In genomic region chr2:5330961-5331360, GRCh38 we compare ENCODE assay signal across 14 cellular contexts.
DNase-seq lines count a peak whose midpoint lies in the region; ATAC-seq, FAIRE-seq and TF ChIP-seq lines count a peak whose summit lies in the region.
"Had no signal": no experiment of that assay in that cellular context is flagged by ENCODE, and none has a peak within 500 bp of the region (broad histone marks: within the 10 kb centered on the region; RNA-seq: fewer than 3 reads in every experiment).

No MANE protein-coding gene starts in this region.

- no peak overlapping the region for H4K8ac ChIP-seq in mesenchymal stem cell (ENCODE audit: low read length)

- no peak overlapping the region for H3K27ac Mint-ChIP-seq in activated CD4-positive, alpha-beta memory T cell treated with anti-CD3 and anti-CD28 coated beads for 36 hours
- H3K27ac Mint-ChIP-seq: CD4-positive, alpha-beta T cell; IgD-negative memory B cell had no signal

- H2BK120ac ChIP-seq in mesenchymal stem cell (ENCODE audit: low read depth, low read length) = no peak overlapping the region

- H3K9me3 ChIP-seq in mesenchymal stem cell (ENCODE audit: control insufficient read depth, low read length) = peaks cover 4% of the 10 kb centered on the region

- H3K36me3 ChIP-seq in bronchial epithelial cell (ENCODE audit: control insufficient read depth, insufficient read depth, low read length) = no peaks in the 10 kb centered on the region
- no peaks in the 10 kb centered on the region for H3K36me3 ChIP-seq in mesenchymal stem cell (ENCODE audit: control insufficient read depth in 1 of 2, insufficient read depth in 2 of 2, low read depth in 1 of 2, low read length in 2 of 2)

- no peak overlapping the region for H3K14ac ChIP-seq in mesenchymal stem cell (ENCODE audit: low read length in 2 of 2)

- no peak overlapping the region for H3K23ac ChIP-seq in mesenchymal stem cell (ENCODE audit: low read length in 2 of 2)

- H3K27me3 ChIP-seq in bronchial epithelial cell (ENCODE audit: control insufficient read depth, insufficient read depth, low read length) (no peaks in the 10 kb centered on the region), mesenchymal stem cell (ENCODE audit: control insufficient read depth in 1 of 2, insufficient read depth in 1 of 2, low read length in 2 of 2) (no peaks in the 10 kb centered on the region)

- in situ Hi-C loops in ACHN (cut with HindIII; ENCODE audit: low pct_ligation_motif_present, low pct_unique_long_range_greater_than_20kb, low sequenced_read_pairs) = no loop called here

- H3K9me3 Mint-ChIP-seq in activated CD4-positive, alpha-beta memory T cell treated with anti-CD3 and anti-CD28 coated beads for 36 hours = no peaks in the 10 kb centered on the region
- H3K9me3 Mint-ChIP-seq: CD4-positive, alpha-beta T cell; IgD-negative memory B cell had no signal

- no peak overlapping the region for H2AK5ac ChIP-seq in mesenchymal stem cell (ENCODE audit: low read length, severe bottlenecking)

- POLR2A ChIA-PET in activated CD4-positive, alpha-beta memory T cell treated with anti-CD3 and anti-CD28 coated beads for 36 hours (lab: Charles Lee) = no interaction called here

- H3K36me3 Mint-ChIP-seq in activated CD4-positive, alpha-beta memory T cell treated with anti-CD3 and anti-CD28 coated beads for 36 hours = no peaks in the 10 kb centered on the region
- H3K36me3 Mint-ChIP-seq: IgD-negative memory B cell had no signal

- peak overlapping the region; percentile 22 for H3K27ac ChIP-seq in mesenchymal stem cell (ENCODE audit: low read length, poor library complexity, severe bottlenecking)

- WGBS in mesenchymal stem cell = 10% methylated on average over 1 of the region's 1 CpG

- H3K4ac ChIP-seq in mesenchymal stem cell (ENCODE audit: low read depth in 1 of 2, low read length in 2 of 2) = no peak overlapping the region

- CTCF ChIA-PET in activated CD4-positive, alpha-beta memory T cell treated with anti-CD3 and anti-CD28 coated beads for 36 hours (lab: Charles Lee) = no interaction called here

- ATAC-seq in GM19395 (IDR thresholded peaks at IDR 0.05; ENCODE audit: unreplicated experiment) (no peak), GM21576 (IDR thresholded peaks at IDR 0.05; ENCODE audit: unreplicated experiment) (no peak)
- ATAC-seq: HCT116 had no signal

- H2BK12ac ChIP-seq in mesenchymal stem cell (ENCODE audit: low read length in 2 of 2) = no peak overlapping the region

- no peaks in the 10 kb centered on the region for H3K4me1 Mint-ChIP-seq in activated CD4-positive, alpha-beta memory T cell treated with anti-CD3 and anti-CD28 coated beads for 36 hours (ENCODE audit: low read depth)
- H3K4me1 Mint-ChIP-seq: IgD-negative memory B cell had no signal

- no peak overlapping the region for H3K9ac ChIP-seq in mesenchymal stem cell (ENCODE audit: low read length)

- H3K4me2 ChIP-seq in mesenchymal stem cell (ENCODE audit: low read length, poor library complexity, severe bottlenecking) = no peak overlapping the region

- no peak overlapping the region for H2BK15ac ChIP-seq in mesenchymal stem cell (ENCODE audit: low read depth, poor library complexity, severe bottlenecking)

- TF ChIP-seq CTCF in bronchial epithelial cell (IDR thresholded peaks at IDR 0.05; ENCODE audit: insufficient read depth, low read length, severe bottlenecking) = no peak

- peaks cover 11% of the 10 kb centered on the region for H3K4me1 ChIP-seq in mesenchymal stem cell (ENCODE audit: control insufficient read depth, insufficient read depth, low read depth, low read length)

- no peak overlapping the region for H4K91ac ChIP-seq in mesenchymal stem cell (ENCODE audit: low read length)

- no peak overlapping the region for H2AFZ ChIP-seq in mesenchymal stem cell (ENCODE audit: low read depth, low read length)

- H3K4me3 ChIP-seq in bronchial epithelial cell (ENCODE audit: low read depth, low read length) = no peak overlapping the region
- no peak overlapping the region for H3K4me3 ChIP-seq in mesenchymal stem cell (ENCODE audit: insufficient read depth in 1 of 2, low read depth in 1 of 2, low read length in 2 of 2)

- FAIRE-seq in bronchial epithelial cell (lab: Jason Lieb, UNC) = no peak
- FAIRE-seq: GM19239 had no signal

- DNase-seq in ACHN (peak; percentile 38), HT-29 (ENCODE audit: low spot score) (peak; percentile 19), bronchial epithelial cell (ENCODE audit: low read depth) (peak; percentile 3), mesenchymal stem cell (no peak)
- no peak for DNase-seq in activated CD4-positive, alpha-beta memory T cell treated with anti-CD3 and anti-CD28 coated beads for 36 hours
- DNase-seq: 8988T; C1 segment of cervical spinal cord; CD4-positive, alpha-beta T cell; GF-D8 had no signal

- H3K79me1 ChIP-seq in mesenchymal stem cell (replicated peaks; ENCODE audit: low read length, poor library complexity, severe bottlenecking) = no peaks in the 10 kb centered on the region

- intact Hi-C loops in activated CD4-positive, alpha-beta memory T cell treated with anti-CD3 and anti-CD28 coated beads for 36 hours (cut with micrococcal nuclease) = no loop called here

- H3K4me3 Mint-ChIP-seq in activated CD4-positive, alpha-beta memory T cell treated with anti-CD3 and anti-CD28 coated beads for 36 hours = no peak overlapping the region
- H3K4me3 Mint-ChIP-seq: CD4-positive, alpha-beta T cell; IgD-negative memory B cell had no signal

- H3K27me3 Mint-ChIP-seq in activated CD4-positive, alpha-beta memory T cell treated with anti-CD3 and anti-CD28 coated beads for 36 hours = no peaks in the 10 kb centered on the region
- H3K27me3 Mint-ChIP-seq: CD4-positive, alpha-beta T cell; IgD-negative memory B cell had no signal

- H2BK5ac ChIP-seq in mesenchymal stem cell (ENCODE audit: low read depth, low read length, poor library complexity, severe bottlenecking) = no peak overlapping the region

- H3K18ac ChIP-seq in mesenchymal stem cell (ENCODE audit: low read depth in 1 of 2, low read length in 2 of 2) = no peak overlapping the region

Comparison
In these comparisons a context has a peak if more than half of its experiments do, and no peak if none do; other contexts are left out.
1. DNase-seq: peak in ACHN (single experiment), HT-29 (single experiment) and bronchial epithelial cell (single experiment); none in mesenchymal stem cell (single experiment) and activated CD4-positive, alpha-beta memory T cell treated with anti-CD3 and anti-CD28 coated beads for 36 hours (single experiment).